In genomic region chr9:71758277-71758676, GRCh38 we compare ENCODE assay signal across 13 cellular contexts. TPM values are rescaled to one million over a fixed set of nuclear protein-coding genes. Genes with fewer than 3 reads are reported as not detected.
A peak's percentile ranks its signal among the peaks of the same experiment; 100 is the strongest.
DNase-seq lines count a peak whose midpoint lies in the region; ATAC-seq and TF ChIP-seq lines count a peak whose summit lies in the region.
"Had no signal": no experiment of that assay in that cellular context is flagged by ENCODE, and none has a peak within 500 bp of the region (broad histone marks: within the 10 kb centered on the region; RNA-seq: fewer than 3 reads in every experiment).

No MANE protein-coding gene starts in this region.

- peak overlapping the region; percentile 25 to 68 for H3K9ac ChIP-seq in liver (ENCODE audit: low read depth in 1 of 2, low read length in 2 of 2)

- peak; percentile 62 for ATAC-seq in body of pancreas
- no peak for ATAC-seq in upper lobe of right lung
- no peak for ATAC-seq in heart right ventricle
- ATAC-seq in HG03045 (IDR thresholded peaks at IDR 0.05; ENCODE audit: unreplicated experiment), result no peak
- ATAC-seq in HG03108 (IDR thresholded peaks at IDR 0.05; ENCODE audit: unreplicated experiment), result no peak

- no peaks in the 10 kb centered on the region for H3K27me3 ChIP-seq in body of pancreas
- H3K27me3 ChIP-seq in liver (ENCODE audit: control insufficient read depth in 4 of 4, insufficient read depth in 4 of 4, low read length in 3 of 4), result no peaks in the 10 kb centered on the region
- H3K27me3 ChIP-seq in upper lobe of right lung, result no peaks in the 10 kb centered on the region
- no peaks in the 10 kb centered on the region for H3K27me3 ChIP-seq in heart right ventricle
- H3K27me3 ChIP-seq: ascending aorta had no signal

- H3K27ac ChIP-seq in body of pancreas (peak overlapping the region; percentile 68 to 85 (median 76)), liver (ENCODE audit: low read depth in 1 of 2, low read length in 2 of 2) (peak overlapping the region; percentile 75 to 89), upper lobe of right lung (no peak overlapping the region), heart right ventricle (no peak overlapping the region)
- H3K27ac ChIP-seq: ascending aorta had no signal

- WGBS in body of pancreas, 2 donors, result 7 to 29% methylated on average over 4 of the region's 4 CpGs
- 42% methylated on average over 4 of the region's 4 CpGs for WGBS in liver
- WGBS in heart right ventricle, 2 donors, result 86 to 88% methylated on average over 4 of the region's 4 CpGs

- H3K27ac Mint-ChIP-seq in activated naive CD4-positive, alpha-beta T cell treated with anti-CD3 and anti-CD28 coated beads, Interleukin-2, amount 10 ng/mL, durations not matched to agents 7 days and 5 days, result peak overlapping the region; percentile 37
- H3K27ac Mint-ChIP-seq: IgD-negative memory B cell had no signal

- no peaks in the 10 kb centered on the region for H3K36me3 ChIP-seq in body of pancreas (replicated peaks in 1 of 2; ENCODE audit: insufficient read depth in 1 of 2, low read depth in 2 of 2)
- H3K36me3 ChIP-seq in liver (ENCODE audit: control insufficient read depth in 4 of 4, insufficient read depth in 3 of 4, low read depth in 1 of 4, low read length in 3 of 4), result no peaks in the 10 kb centered on the region
- H3K36me3 ChIP-seq in upper lobe of right lung, result no peaks in the 10 kb centered on the region
- no peaks in the 10 kb centered on the region for H3K36me3 ChIP-seq in heart right ventricle
- H3K36me3 ChIP-seq: ascending aorta had no signal

- no peak for TF ChIP-seq POLR2A in body of pancreas (IDR thresholded peaks at IDR 0.05)

- no peaks in the 10 kb centered on the region for H3K27me3 Mint-ChIP-seq in activated naive CD4-positive, alpha-beta T cell treated with anti-CD3 and anti-CD28 coated beads, Interleukin-2, amount 10 ng/mL, durations not matched to agents 7 days and 5 days
- H3K27me3 Mint-ChIP-seq: IgD-negative memory B cell had no signal

- no peak overlapping the region for H3K4me3 Mint-ChIP-seq in activated naive CD4-positive, alpha-beta T cell treated with anti-CD3 and anti-CD28 coated beads, Interleukin-2, amount 10 ng/mL, durations not matched to agents 7 days and 5 days
- H3K4me3 Mint-ChIP-seq: IgD-negative memory B cell had no signal

- peaks cover 34% of the 10 kb centered on the region for H3K36me3 Mint-ChIP-seq in activated naive CD4-positive, alpha-beta T cell treated with anti-CD3 and anti-CD28 coated beads, Interleukin-2, amount 10 ng/mL, durations not matched to agents 7 days and 5 days
- H3K36me3 Mint-ChIP-seq: IgD-negative memory B cell had no signal

- H3K9me3 ChIP-seq in body of pancreas (no peaks in the 10 kb centered on the region), liver (ENCODE audit: control insufficient read depth in 4 of 4, low read length in 3 of 4) (no peaks in the 10 kb centered on the region), upper lobe of right lung (no peaks in the 10 kb centered on the region), heart right ventricle (no peaks in the 10 kb centered on the region)
- H3K9me3 ChIP-seq: ascending aorta had no signal

- H3K4me1 Mint-ChIP-seq in activated naive CD4-positive, alpha-beta T cell treated with anti-CD3 and anti-CD28 coated beads, Interleukin-2, amount 10 ng/mL, durations not matched to agents 7 days and 5 days, result peaks cover 66% of the 10 kb centered on the region

- H3K9me3 Mint-ChIP-seq in activated naive CD4-positive, alpha-beta T cell treated with anti-CD3 and anti-CD28 coated beads, Interleukin-2, amount 10 ng/mL, durations not matched to agents 7 days and 5 days, result no peaks in the 10 kb centered on the region
- H3K9me3 Mint-ChIP-seq: IgD-negative memory B cell had no signal

- H3K4me1 ChIP-seq in body of pancreas, result peaks cover 73% of the 10 kb centered on the region
- peaks cover 19 to 66% (median 57%) of the 10 kb centered on the region in 4 donors for H3K4me1 ChIP-seq in liver (ENCODE audit: control insufficient read depth in 4 of 4, insufficient read depth in 4 of 4, low read length in 3 of 4)
- peaks cover 49% of the 10 kb centered on the region for H3K4me1 ChIP-seq in upper lobe of right lung
- H3K4me1 ChIP-seq in heart right ventricle, result peaks cover 0 to 55% (median 15%) of the 10 kb centered on the region in 9 donors

- no peak for DNase-seq in activated naive CD4-positive, alpha-beta T cell treated with anti-CD3 and anti-CD28 coated beads, Interleukin-2, amount 10 ng/mL, durations not matched to agents 7 days and 5 days
- no peak for DNase-seq in activated naive CD4-positive, alpha-beta T cell treated with Interleukin-2 at 50 U/mL for 16 hours
- DNase-seq in body of pancreas (peak in 3 of 4 donors; percentile 36 to 57 (median 43)), upper lobe of right lung (no peak), heart right ventricle (no peak)
- DNase-seq: activated T-cell treated with anti-CD3 and anti-CD28 coated beads, Interleukin-2, amount 50 U/mL, for 48 hours; effector CD4-positive, alpha-beta T cell; NCI-H1694 had no signal

- TF ChIP-seq CTCF in body of pancreas (IDR thresholded peaks at IDR 0.05), result no peak
- TF ChIP-seq CTCF in liver (IDR thresholded peaks at IDR 0.05; ENCODE audit: low read depth, low read length, missing input control), result no peak
- TF ChIP-seq CTCF in upper lobe of right lung (IDR thresholded peaks at IDR 0.05), result no peak
- TF ChIP-seq CTCF in heart right ventricle (IDR thresholded peaks at IDR 0.05), result no peak

- CTCF ChIA-PET in activated naive CD4-positive, alpha-beta T cell treated with anti-CD3 and anti-CD28 coated beads, Interleukin-2, amount 10 ng/mL, durations not matched to agents 7 days and 5 days (lab: Charles Lee), result no interaction called here

- TF ChIP-seq RAD21 in liver (IDR thresholded peaks at IDR 0.05), result no peak

- H3K4me3 ChIP-seq in body of pancreas (no peak overlapping the region), liver (ENCODE audit: low read depth in 1 of 3, low read length in 3 of 3) (no peak overlapping the region), upper lobe of right lung (peak overlapping the region; percentile 11), heart right ventricle (no peak overlapping the region)
- H3K4me3 ChIP-seq: ascending aorta had no signal

- intact Hi-C loops in body of pancreas (cut with DNase I), result no loop called here
- intact Hi-C loops in upper lobe of right lung (cut with DNase I), result no loop called here
- intact Hi-C loops in heart right ventricle (cut with DNase I), result no loop called here

TF ChIP-seq in liver, 16 proteins besides CTCF, POLR2A, EP300 and RAD21 (continues in another document):
- TF ChIP-seq YY1 (IDR thresholded peaks at IDR 0.05) (no peak), GABPA (IDR thresholded peaks at IDR 0.05 in 1 of 2, conservative IDR thresholded peaks at IDR 0.05 in 1 of 2) (no peak), SP1 (IDR thresholded peaks at IDR 0.05) (no peak), RXRA (IDR thresholded peaks at IDR 0.05) (no peak), HNF4A (conservative IDR thresholded peaks at IDR 0.05) (no peak), NR2F2 (IDR thresholded peaks at IDR 0.05) (no peak), TAF1 (conservative IDR thresholded peaks at IDR 0.05) (no peak), HNF4G (IDR thresholded peaks at IDR 0.05) (no peak), EGR1 (IDR thresholded peaks at IDR 0.05; ENCODE audit: low read depth in 2 of 2) (no peak), JUND (IDR thresholded peaks at IDR 0.05) (no peak), FOXA1 (IDR thresholded peaks at IDR 0.05) (no peak), MAX (IDR thresholded peaks at IDR 0.05) (no peak)
- TF ChIP-seq, protein P1, sequence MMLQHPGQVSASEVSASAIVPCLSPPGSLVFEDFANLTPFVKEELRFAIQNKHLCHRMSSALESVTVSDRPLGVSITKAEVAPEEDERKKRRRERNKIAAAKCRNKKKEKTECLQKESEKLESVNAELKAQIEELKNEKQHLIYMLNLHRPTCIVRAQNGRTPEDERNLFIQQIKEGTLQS (IDR thresholded peaks at IDR 0.05), result no peak
- TF ChIP-seq, protein P2, sequence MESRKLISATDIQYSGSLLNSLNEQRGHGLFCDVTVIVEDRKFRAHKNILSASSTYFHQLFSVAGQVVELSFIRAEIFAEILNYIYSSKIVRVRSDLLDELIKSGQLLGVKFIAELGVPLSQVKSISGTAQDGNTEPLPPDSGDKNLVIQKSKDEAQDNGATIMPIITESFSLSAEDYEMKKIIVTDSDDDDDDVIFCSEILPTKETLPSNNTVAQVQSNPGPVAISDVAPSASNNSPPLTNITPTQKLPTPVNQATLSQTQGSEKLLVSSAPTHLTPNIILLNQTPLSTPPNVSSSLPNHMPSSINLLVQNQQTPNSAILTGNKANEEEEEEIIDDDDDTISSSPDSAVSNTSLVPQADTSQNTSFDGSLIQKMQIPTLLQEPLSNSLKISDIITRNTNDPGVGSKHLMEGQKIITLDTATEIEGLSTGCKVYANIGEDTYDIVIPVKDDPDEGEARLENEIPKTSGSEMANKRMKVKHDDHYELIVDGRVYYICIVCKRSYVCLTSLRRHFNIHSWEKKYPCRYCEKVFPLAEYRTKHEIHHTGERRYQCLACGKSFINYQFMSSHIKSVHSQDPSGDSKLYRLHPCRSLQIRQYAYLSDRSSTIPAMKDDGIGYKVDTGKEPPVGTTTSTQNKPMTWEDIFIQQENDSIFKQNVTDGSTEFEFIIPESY (IDR thresholded peaks at IDR 0.05), result no peak

RNA-seq across cellular contexts. Expression of gene CEMIP2, which starts 10.0 kb away (rescaled TPM):
- total RNA-seq in body of pancreas (10 to 100 TPM; 28.3 to 33.0 TPM), liver (100 to 1,000 TPM in 1 of 2 donors, 10 to 100 TPM in 1; 57.2 to 123 TPM), upper lobe of right lung (219 TPM), heart right ventricle (10 to 100 TPM in 6 of 10 donors, 1 to 10 TPM in 4; 4.7 to 34.9 (median 11.0) TPM)
- polyA plus RNA-seq in liver (10 to 100 TPM; 18.8 to 20.0 TPM), heart right ventricle (1 to 10 TPM; 6.7 to 8.3 TPM)

Comparison
In these comparisons a context has a peak if more than half of its experiments do, and no peak if none do; other contexts are left out.
1. DNase-seq: peak in body of pancreas (3 of 4); none in activated naive CD4-positive, alpha-beta T cell treated with anti-CD3 and anti-CD28 coated beads, Interleukin-2, amount 10 ng/mL, durations not matched to agents 7 days and 5 days (single experiment), activated naive CD4-positive, alpha-beta T cell treated with Interleukin-2 at 50 U/mL for 16 hours (single experiment), upper lobe of right lung (single experiment) and heart right ventricle (0 of 2).
2. H3K27ac ChIP-seq: peak in body of pancreas (4 of 4) and liver (2 of 2); none in upper lobe of right lung (single experiment) and heart right ventricle (0 of 10).